Comparison of ENCODE assay signal across 22 cellular contexts in the genomic region with DNA sequence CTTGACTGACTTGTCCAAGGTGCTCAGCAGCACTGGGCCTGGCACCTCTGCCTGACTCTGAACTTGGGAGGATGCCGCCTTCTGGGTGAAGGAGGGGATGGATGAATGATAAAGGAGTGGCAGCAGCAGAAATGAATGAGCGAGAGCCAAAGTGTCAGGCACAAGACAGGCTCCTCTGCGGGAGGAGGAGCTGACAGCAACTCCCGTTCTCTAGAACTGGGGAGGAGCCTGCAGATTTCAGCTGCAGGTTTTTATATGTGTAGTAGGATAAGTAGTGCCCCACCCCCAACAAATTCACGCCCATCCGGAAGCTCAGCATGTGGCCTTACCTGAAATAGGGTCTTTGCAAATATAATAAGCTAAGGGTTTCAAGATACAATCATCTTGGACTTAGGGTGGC. TPM values are rescaled to one million over a fixed set of nuclear protein-coding genes. Genes with fewer than 3 reads are reported as not detected.
DNase-seq lines count a peak whose midpoint lies in the region; ATAC-seq, FAIRE-seq and TF ChIP-seq lines count a peak whose summit lies in the region.
"Had no signal": no experiment of that assay in that cellular context is flagged by ENCODE, and none has a peak within 500 bp of the region (broad histone marks: within the 10 kb centered on the region; RNA-seq: fewer than 3 reads in every experiment).

No MANE protein-coding gene starts in this region.

- intact Hi-C loops in IMR-90 (cut with micrococcal nuclease) (no loop called here), K562 (cut with micrococcal nuclease) (no loop called here)

- TF ChIP-seq RAD21 in IMR-90 (IDR thresholded peaks at IDR 0.05; ENCODE audit: low read length): no peak
- TF ChIP-seq RAD21 in K562 (CRISPR knock-in tag; conservative IDR thresholded peaks at IDR 0.05 in 1 of 2, IDR thresholded peaks at IDR 0.05 in 1 of 2): no peak

- no peak overlapping the region; the same call in 1 of the 2 replicates for H2AK5ac ChIP-seq in IMR-90 (ENCODE audit: low read depth, low read length)

- no peak overlapping the region for H3K4ac ChIP-seq in IMR-90 (ENCODE audit: low read depth, low read length)

- no peak overlapping the region for H3K14ac ChIP-seq in IMR-90 (replicated peaks; ENCODE audit: low read depth, low read length)

- H3K79me2 ChIP-seq in K562 (ENCODE audit: control insufficient read depth, insufficient read depth, low read length): no peaks in the 10 kb centered on the region

- peak; percentile 68 for FAIRE-seq in K562 (lab: Jason Lieb, UNC)

- H3K4me1 Mint-ChIP-seq in activated naive CD8-positive, alpha-beta T cell (ENCODE audit: low read depth): peaks cover 17% of the 10 kb centered on the region
- peaks cover 8% of the 10 kb centered on the region for H3K4me1 Mint-ChIP-seq in activated naive CD8-positive, alpha-beta T cell treated with anti-CD3 and anti-CD28 coated beads, Interleukin-2, amount 50 U/mL, for 24 hours
- H3K4me1 Mint-ChIP-seq in progenitor cell of endocrine pancreas (ENCODE audit: low read depth): peaks cover 5% of the 10 kb centered on the region

- H3K4me3 ChIP-seq in IMR-90 (ENCODE audit: insufficient read depth, low read depth, low read length) (no peak overlapping the region), K562 (no peak overlapping the region)

- H2AFZ ChIP-seq in IMR-90 (replicated peaks; ENCODE audit: low read length, poor library complexity) (peak overlapping the region; percentile 43), K562 (ENCODE audit: low read depth, low read length) (no peak overlapping the region)

- TF ChIP-seq CTCF in IMR-90 (conservative IDR thresholded peaks at IDR 0.05; ENCODE audit: low read depth, low read length): no peak
- TF ChIP-seq CTCF in K562 (IDR thresholded peaks at IDR 0.05 in 2 of 3, conservative IDR thresholded peaks at IDR 0.05 in 1 of 3; ENCODE audit: insufficient read depth in 2 of 3, low read depth in 1 of 3, low read length in 3 of 3): no peak
- TF ChIP-seq CTCF in progenitor cell of endocrine pancreas (IDR thresholded peaks at IDR 0.05; ENCODE audit: unreplicated experiment): no peak

- H3K4me1 ChIP-seq in IMR-90 (ENCODE audit: control insufficient read depth, insufficient read depth, low read length): peaks cover 11% of the 10 kb centered on the region
- peaks cover 30% of the 10 kb centered on the region in 2 experiments; a peak in 4 of 5 replicates for H3K4me1 ChIP-seq in K562 (replicated peaks in 1 of 2; ENCODE audit: control insufficient read depth in 2 of 2, insufficient read depth in 2 of 2, low read length in 2 of 2)

- no peak overlapping the region for H3K23ac ChIP-seq in IMR-90 (ENCODE audit: low read depth, low read length)

- no peak overlapping the region for H3K4me3 Mint-ChIP-seq in activated naive CD8-positive, alpha-beta T cell
- H3K4me3 Mint-ChIP-seq in activated naive CD8-positive, alpha-beta T cell treated with anti-CD3 and anti-CD28 coated beads, Interleukin-2, amount 50 U/mL, for 24 hours: no peak overlapping the region
- no peak overlapping the region for H3K4me3 Mint-ChIP-seq in progenitor cell of endocrine pancreas (ENCODE audit: low read depth)
- H3K4me3 Mint-ChIP-seq: CD14-positive monocyte, HFFc6 had no signal

- no peaks in the 10 kb centered on the region for H3K9me3 ChIP-seq in IMR-90 (ENCODE audit: control insufficient read depth, insufficient read depth, low read length)
- no peaks in the 10 kb centered on the region for H3K9me3 ChIP-seq in K562 (replicated peaks; ENCODE audit: control insufficient read depth, insufficient read depth, low read depth, low read length)
- H3K9me3 ChIP-seq: SK-N-SH had no signal

- H3K27me3 Mint-ChIP-seq in activated naive CD8-positive, alpha-beta T cell: no peaks in the 10 kb centered on the region
- H3K27me3 Mint-ChIP-seq in activated naive CD8-positive, alpha-beta T cell treated with anti-CD3 and anti-CD28 coated beads, Interleukin-2, amount 50 U/mL, for 24 hours: no peaks in the 10 kb centered on the region
- no peaks in the 10 kb centered on the region for H3K27me3 Mint-ChIP-seq in progenitor cell of endocrine pancreas

- H3K27ac Mint-ChIP-seq in activated naive CD8-positive, alpha-beta T cell: peak overlapping the region; percentile 72
- H3K27ac Mint-ChIP-seq in activated naive CD8-positive, alpha-beta T cell treated with anti-CD3 and anti-CD28 coated beads, Interleukin-2, amount 50 U/mL, for 24 hours: no peak overlapping the region
- peak overlapping the region; percentile 80 for H3K27ac Mint-ChIP-seq in progenitor cell of endocrine pancreas
- H3K27ac Mint-ChIP-seq: HFFc6 had no signal

- TF ChIP-seq EP300 in K562 (IDR thresholded peaks at IDR 0.05; ENCODE audit: low read length): no peak

- H3K18ac ChIP-seq in IMR-90 (ENCODE audit: low read depth, low read length): no peak overlapping the region

- H3K56ac ChIP-seq in IMR-90 (ENCODE audit: extremely low read depth, insufficient read depth, low read length): no peak overlapping the region

- H3K9ac ChIP-seq in IMR-90 (ENCODE audit: low read depth, low read length): no peak overlapping the region
- no peak overlapping the region; a peak in 1 of 4 replicates for H3K9ac ChIP-seq in K562 (ENCODE audit: insufficient read depth in 1 of 2, low read depth in 2 of 2, low read length in 2 of 2)
- H3K9ac ChIP-seq: SK-N-SH had no signal

- no peak overlapping the region for H4K5ac ChIP-seq in IMR-90 (ENCODE audit: low read depth, low read length)

- H3K4me2 ChIP-seq in IMR-90 (ENCODE audit: low read depth, low read length) (no peak overlapping the region), K562 (ENCODE audit: insufficient read depth, low read length) (no peak overlapping the region)
- H3K4me2 ChIP-seq: SK-N-SH had no signal

- no peak overlapping the region for H4K91ac ChIP-seq in IMR-90 (ENCODE audit: insufficient read depth, low read depth, low read length)

- no peak overlapping the region for H2BK5ac ChIP-seq in IMR-90 (ENCODE audit: low read depth, low read length, poor library complexity, severe bottlenecking)

- no peak overlapping the region for H2AK9ac ChIP-seq in IMR-90 (replicated peaks; ENCODE audit: low read depth, low read length, poor library complexity)

- dilution Hi-C loops in IMR-90 (cut with HindIII; ENCODE audit: low sequenced_read_pairs, unreplicated experiment): no loop called here

- H3K27me3 ChIP-seq in IMR-90 (ENCODE audit: control insufficient read depth, insufficient read depth, low read length): no peaks in the 10 kb centered on the region
- H3K27me3 ChIP-seq in K562 (ENCODE audit: control insufficient read depth in 2 of 2, insufficient read depth in 2 of 2, low read length in 2 of 2): no peaks in the 10 kb centered on the region

- H3K27ac ChIP-seq in IMR-90 (ENCODE audit: insufficient read depth, low read length): no peak overlapping the region
- H3K27ac ChIP-seq in K562 (ENCODE audit: extremely low read depth, low read depth, low read length): no peak overlapping the region

- no peak for DNase-seq in activated naive CD8-positive, alpha-beta T cell treated with anti-CD3 and anti-CD28 coated beads, Interleukin-2, amount 50 U/mL, for 24 hours
- DNase-seq in IMR-90 (no peak), K562 (ENCODE audit: extremely low read depth in 1 of 4, low spot score in 3 of 4) (peak; percentile 34 to 41 (median 40)), progenitor cell of endocrine pancreas (ENCODE audit: low spot score, unreplicated experiment) (no peak)
- DNase-seq: COR-L47, DMS 273 treated with DMSO at 0.1 percent for 48 hours, DMS79 treated with DMSO at 0.1 percent for 48 hours, H7, HFFc6, Kasumi-1, NCI-H1417, NCI-H2029, NCI-H226, NCI-H510A treated with DMSO at 0.1 percent for 48 hours, NCI-H748 treated with DMSO at 0.1 percent for 48 hours, SIG-M5, SK-N-SH had no signal

- in situ Hi-C loops in IMR-90 (cut with MboI; ENCODE audit: low sequenced_read_pairs): no loop called here
- in situ Hi-C loops in K562 (cut with MboI): no loop called here

- H3K9me1 ChIP-seq in IMR-90 (ENCODE audit: insufficient read depth, low read length) (peaks cover 18% of the 10 kb centered on the region), K562 (ENCODE audit: control insufficient read depth, insufficient read depth, low read length) (no peaks in the 10 kb centered on the region)

- H3K79me1 ChIP-seq in IMR-90 (ENCODE audit: low read depth in 1 of 2, low read length in 2 of 2): no peaks in the 10 kb centered on the region

- BruUV-seq in IMR-90 (replicated peaks; lab: Mats Ljungman, UMichigan) (no TSS peak), K562 (replicated peaks; lab: Mats Ljungman, UMichigan) (no TSS peak)

- no peaks in the 10 kb centered on the region; the same call in 1 of the 2 replicates for H4K20me1 ChIP-seq in IMR-90 (ENCODE audit: insufficient read depth, low read length)
- H4K20me1 ChIP-seq in K562 (replicated peaks; ENCODE audit: control insufficient read depth, insufficient read depth, low read length): no peaks in the 10 kb centered on the region

- no peak overlapping the region for H4K8ac ChIP-seq in IMR-90 (ENCODE audit: low read depth in 2 of 2, low read length in 2 of 2)

- ATAC-seq in activated naive CD8-positive, alpha-beta T cell treated with anti-CD3 and anti-CD28 coated beads, Interleukin-2, amount 50 U/mL, for 24 hours: no peak
- ATAC-seq in IMR-90 (ENCODE audit: low read depth) (no peak), K562 (no peak), GM18511 (IDR thresholded peaks at IDR 0.05; ENCODE audit: unreplicated experiment) (no peak), HG03095 (IDR thresholded peaks at IDR 0.05; ENCODE audit: unreplicated experiment) (no peak), HG02571 (IDR thresholded peaks at IDR 0.05; ENCODE audit: unreplicated experiment) (no peak)

- no peaks in the 10 kb centered on the region for H3K9me3 Mint-ChIP-seq in activated naive CD8-positive, alpha-beta T cell (ENCODE audit: low read depth)
- H3K9me3 Mint-ChIP-seq in activated naive CD8-positive, alpha-beta T cell treated with anti-CD3 and anti-CD28 coated beads, Interleukin-2, amount 50 U/mL, for 24 hours: no peaks in the 10 kb centered on the region
- H3K9me3 Mint-ChIP-seq in progenitor cell of endocrine pancreas (ENCODE audit: low read depth): no peaks in the 10 kb centered on the region
- H3K9me3 Mint-ChIP-seq: HFFc6 had no signal

- no peak for TF ChIP-seq POLR2A in IMR-90 (IDR thresholded peaks at IDR 0.05; ENCODE audit: low read depth, low read length)
- TF ChIP-seq POLR2A in K562 (conservative IDR thresholded peaks at IDR 0.05): no peak

- POLR2A ChIA-PET in IMR-90 (lab: Charles Lee; ENCODE audit: unreplicated experiment): no interaction called here
- POLR2A ChIA-PET in K562 (lab: Yijun Ruan, JAX): interaction anchor here (1.1 to 1.3 kb wide), 2 partner anchors 13 to 658 kb away, joined by 3 to 4 read pairs; no protein-coding TSS in a partner anchor

- peaks cover 4% of the 10 kb centered on the region; the same call in 1 of the 2 replicates for H3K36me3 ChIP-seq in IMR-90 (ENCODE audit: control insufficient read depth, insufficient read depth, low read length)
- H3K36me3 ChIP-seq in K562 (ENCODE audit: control insufficient read depth, insufficient read depth, low read length): peaks cover 27% of the 10 kb centered on the region; the same call in 2 of the 3 replicates

- H3K36me3 Mint-ChIP-seq in activated naive CD8-positive, alpha-beta T cell: peaks cover 6% of the 10 kb centered on the region
- H3K36me3 Mint-ChIP-seq in activated naive CD8-positive, alpha-beta T cell treated with anti-CD3 and anti-CD28 coated beads, Interleukin-2, amount 50 U/mL, for 24 hours (ENCODE audit: low read depth): peaks cover 7% of the 10 kb centered on the region
- no peaks in the 10 kb centered on the region for H3K36me3 Mint-ChIP-seq in progenitor cell of endocrine pancreas (ENCODE audit: insufficient read depth)

- H2BK20ac ChIP-seq in IMR-90 (ENCODE audit: low read depth, low read length): no peak overlapping the region

- no CpG with 5 or more reads among the region's 6 CpGs for WGBS in IMR-90 (ENCODE audit: extremely low coverage in 2 of 2, insufficient read length in 1 of 2), 2 experiments
- WGBS in K562 (ENCODE audit: insufficient coverage, low coverage, missing lambda C conversion rate): 44% methylated on average over 6 of the region's 6 CpGs

- CTCF ChIA-PET in IMR-90 (lab: Yijun Ruan, JAX) (no interaction called here), K562 (lab: Yijun Ruan, JAX; ENCODE audit: low intra/inter-chr PET ratio) (no interaction called here)

- H2BK15ac ChIP-seq in IMR-90 (ENCODE audit: low read depth, low read length): no peak overlapping the region

- no peak overlapping the region for H2BK120ac ChIP-seq in IMR-90 (ENCODE audit: low read depth, low read length)

RNA-seq across cellular contexts. Expression of gene SLC8B1, which starts 33.1 kb away (rescaled TPM):
- 4.1 and 5.0 TPM in 2 replicates for total RNA-seq in IMR-90 (2012; rRNA removed)
- 9.7 and 10.2 TPM in 2 replicates for polyA plus RNA-seq in IMR-90 (2012; rRNA removed)
- 12.0 and 13.9 TPM in 2 replicates for polyA plus RNA-seq in IMR-90 (2012; cell fraction: cytosol; rRNA removed)
- polyA plus RNA-seq in IMR-90 (2012; cell fraction: nucleus; rRNA removed; ENCODE audit: low replicate concordance): 31.3 and 40.1 TPM in 2 replicates
- 58.8 and 108 TPM in 2 replicates for total RNA-seq in K562 (2011; cell fraction: chromatin; rRNA removed; ENCODE audit: low replicate concordance)
- total RNA-seq in K562 (2011; cell fraction: nucleolus; rRNA removed): 66.5 and 71.5 TPM in 2 replicates
- 58.5 and 61.2 TPM in 2 replicates for total RNA-seq in K562 (2011; cell fraction: nucleoplasm; rRNA removed)
- 18.5 and 26.3 TPM in 2 replicates for total RNA-seq in K562 (2014; rRNA removed)
- total RNA-seq in K562 (2014; rRNA removed; fragmentation: Illumina TruSeq; extraction: Trizol): 12.6 and 18.1 TPM in 2 replicates
- 21.0 and 21.2 TPM in 2 replicates for total RNA-seq in K562 (2015; rRNA removed; fragmentation: Illumina TruSeq; extraction: Trizol)
- 31.8 and 34.1 TPM in 2 replicates for total RNA-seq in K562 (2021)
- 18.2 and 25.0 TPM in 2 replicates for polyA plus RNA-seq in K562 (2011; rRNA removed)
- 35.8 and 50.0 TPM in 2 replicates for polyA plus RNA-seq in K562 (2011; cell fraction: cytosol; rRNA removed)
- 70.2 and 99.8 TPM in 2 replicates for polyA plus RNA-seq in K562 (2011; cell fraction: nucleus; rRNA removed)
- polyA plus RNA-seq in K562 (2012): 20.5 and 24.5 TPM in 2 replicates
- polyA plus RNA-seq in K562 (2014; fragmentation: Illumina TruSeq; extraction: Trizol): 23.0 and 24.1 TPM in 2 replicates
- polyA plus RNA-seq in K562 (2014; fragmentation: Nextera tagmentation; extraction: Ambion mirVana): under 1 TPM; 0.86 to 0.87 TPM
- polyA plus RNA-seq in K562 (2014; rRNA removed): 25.2 and 26.5 TPM in 2 replicates
- 19.1 and 29.2 TPM in 2 replicates for polyA minus RNA-seq in K562 (2011; rRNA and poly(A)+ RNA removed)
- polyA minus RNA-seq in K562 (2011; cell fraction: cytosol; rRNA and poly(A)+ RNA removed): 18.6 and 20.4 TPM in 2 replicates
- polyA minus RNA-seq in K562 (2011; cell fraction: nucleus; rRNA and poly(A)+ RNA removed): 27.6 and 36.0 TPM in 2 replicates
- total RNA-seq in progenitor cell of endocrine pancreas: 9.8 and 11.0 TPM in 2 replicates

RNA-seq across cellular contexts. Expression of gene PLBD2, which starts 56.6 kb away (rescaled TPM):
- total RNA-seq in IMR-90 (2012; rRNA removed) (7.3 and 8.1 TPM in 2 replicates), K562 (2014; rRNA removed) (7.2 and 9.1 TPM in 2 replicates), K562 (2014; rRNA removed; fragmentation: Illumina TruSeq; extraction: Trizol) (1.3 and 2.4 TPM in 2 replicates), K562 (2015; rRNA removed; fragmentation: Illumina TruSeq; extraction: Trizol) (4.1 and 4.4 TPM in 2 replicates), K562 (2021) (33.1 and 37.4 TPM in 2 replicates), progenitor cell of endocrine pancreas (47.7 and 48.0 TPM in 2 replicates)
- polyA plus RNA-seq in IMR-90 (2012; rRNA removed) (37.1 and 44.5 TPM in 2 replicates), K562 (2011; rRNA removed) (5.5 and 7.8 TPM in 2 replicates), K562 (2014; fragmentation: Illumina TruSeq; extraction: Trizol) (31.3 and 33.7 TPM in 2 replicates), K562 (2014; fragmentation: Nextera tagmentation; extraction: Ambion mirVana) (1 to 10 TPM; 5.0 to 6.0 TPM), K562 (2014; rRNA removed) (16.4 and 17.6 TPM in 2 replicates)
- polyA plus RNA-seq in IMR-90 (2012; cell fraction: cytosol; rRNA removed): 29.3 and 37.5 TPM in 2 replicates
- polyA plus RNA-seq in IMR-90 (2012; cell fraction: nucleus; rRNA removed; ENCODE audit: low replicate concordance): 12.4 and 18.7 TPM in 2 replicates
- total RNA-seq in K562 (2011; cell fraction: chromatin; rRNA removed; ENCODE audit: low replicate concordance): 26.2 and 43.8 TPM in 2 replicates
- 42.6 and 46.5 TPM in 2 replicates for total RNA-seq in K562 (2011; cell fraction: nucleolus; rRNA removed)
- 41.1 and 61.7 TPM in 2 replicates for total RNA-seq in K562 (2011; cell fraction: nucleoplasm; rRNA removed)
- 11.4 and 15.3 TPM in 2 replicates for polyA plus RNA-seq in K562 (2011; cell fraction: cytosol; rRNA removed)
- 8.5 and 11.2 TPM in 2 replicates for polyA plus RNA-seq in K562 (2011; cell fraction: nucleus; rRNA removed)
- polyA plus RNA-seq in K562 (2012): 18.7 and 28.0 TPM in 2 replicates
- polyA minus RNA-seq in K562 (2011; rRNA and poly(A)+ RNA removed): 7.4 and 11.0 TPM in 2 replicates
- 21.5 and 26.5 TPM in 2 replicates for polyA minus RNA-seq in K562 (2011; cell fraction: cytosol; rRNA and poly(A)+ RNA removed)
- 6.9 and 7.3 TPM in 2 replicates for polyA minus RNA-seq in K562 (2011; cell fraction: nucleus; rRNA and poly(A)+ RNA removed)

Comparison
In these comparisons a context has a peak if more than half of its experiments do, and no peak if none do; other contexts are left out.
1. DNase-seq: peak in K562 (4 of 4); none in activated naive CD8-positive, alpha-beta T cell treated with anti-CD3 and anti-CD28 coated beads, Interleukin-2, amount 50 U/mL, for 24 hours (single experiment), IMR-90 (single experiment) and progenitor cell of endocrine pancreas (single experiment).